19 cellular contexts compared by ENCODE assay signal in genomic region chr19:17323973-17324327, GRCh38. TPM values are rescaled to one million over a fixed set of nuclear protein-coding genes. Genes with fewer than 3 reads are reported as not detected.
DNase-seq lines count a peak whose midpoint lies in the region; ATAC-seq and TF ChIP-seq lines count a peak whose summit lies in the region.
"Had no signal": no experiment of that assay in that cellular context is flagged by ENCODE, and none has a peak within 500 bp of the region (broad histone marks: within the 10 kb centered on the region; RNA-seq: fewer than 3 reads in every experiment).

No MANE protein-coding gene starts in this region.

- H3K27me3 Mint-ChIP-seq in activated T-cell treated with anti-CD3 and anti-CD28 coated beads, Interleukin-2, amount 50 U/mL, for 72 hours (ENCODE audit: low read depth) = no peaks in the 10 kb centered on the region
- H3K27me3 Mint-ChIP-seq: naive thymus-derived CD4-positive, alpha-beta T cell had no signal

- in situ Hi-C loops in GM23248 (cut with MboI) = no loop called here

- H3K4me3 ChIP-seq in coronary artery (peak overlapping the region; percentile 56), tibial artery (peak overlapping the region; percentile 9 to 17), GM23248 (no peak overlapping the region)
- H3K4me3 ChIP-seq: heart right ventricle, smooth muscle cell, transverse colon had no signal

- TF ChIP-seq CTCF in coronary artery (IDR thresholded peaks at IDR 0.05) (no peak), tibial artery (IDR thresholded peaks at IDR 0.05) (no peak)

- no peaks in the 10 kb centered on the region for H4K20me1 ChIP-seq in GM23248 (ENCODE audit: insufficient read depth)

- intact Hi-C loops in tibial artery (cut with DNase I; ENCODE audit: low total_unique reads) = no loop called here

- H3K4me1 ChIP-seq in tibial artery (peaks cover 0 to 64% (median 51%) of the 10 kb centered on the region in 4 donors), GM23248 (ENCODE audit: insufficient read depth) (no peaks in the 10 kb centered on the region)

- peak overlapping the region in 1 of 2 donors; percentile 34 for H3K4me3 Mint-ChIP-seq in activated T-cell treated with anti-CD3 and anti-CD28 coated beads, Interleukin-2, amount 50 U/mL, for 72 hours

- H3K4me2 ChIP-seq in GM23248 (ENCODE audit: unreplicated experiment) = no peak overlapping the region
- H3K4me2 ChIP-seq: smooth muscle cell had no signal

- H3K36me3 ChIP-seq in tibial artery = peaks cover 25 to 45% (median 32%) of the 10 kb centered on the region in 3 donors
- H3K36me3 ChIP-seq in GM23248 (ENCODE audit: low read depth) = no peaks in the 10 kb centered on the region

- peaks cover 5% of the 10 kb centered on the region for H3K4me1 Mint-ChIP-seq in activated T-cell treated with anti-CD3 and anti-CD28 coated beads, Interleukin-2, amount 50 U/mL, for 72 hours (ENCODE audit: low read depth)

- H3K9me2 ChIP-seq in GM23248 (ENCODE audit: insufficient read depth) = no peaks in the 10 kb centered on the region

- H3K9me3 Mint-ChIP-seq in activated T-cell treated with anti-CD3 and anti-CD28 coated beads, Interleukin-2, amount 50 U/mL, for 72 hours = no peaks in the 10 kb centered on the region
- H3K9me3 Mint-ChIP-seq: CD8-positive, alpha-beta T cell had no signal

- 0 out of 2 replicates have a peak, but pooled peaks cover 12% of the 10 kb centered on the region for H3F3A ChIP-seq in GM23248 (ENCODE audit: insufficient read depth)

- no peaks in the 10 kb centered on the region for H3K27me3 ChIP-seq in tibial artery
- H3K27me3 ChIP-seq in GM23248 (replicated peaks; ENCODE audit: insufficient read depth) = no peaks in the 10 kb centered on the region

- H2AFZ ChIP-seq in GM23248 = no peak overlapping the region

- peak; percentile 42 to 45 for ATAC-seq in activated T-cell treated with anti-CD3 and anti-CD28 coated beads, Interleukin-2, amount 50 U/mL, for 72 hours (replicated peaks in 1 of 2)
- ATAC-seq: CD8-positive, alpha-beta T cell; heart right ventricle; naive thymus-derived CD4-positive, alpha-beta T cell had no signal

- H3K9ac ChIP-seq in GM23248 = no peak overlapping the region

- H3K79me2 ChIP-seq in GM23248 (ENCODE audit: insufficient read depth) = no peaks in the 10 kb centered on the region

- peaks cover 1 to 3% of the 10 kb centered on the region in 2 donors for H3K36me3 Mint-ChIP-seq in activated T-cell treated with anti-CD3 and anti-CD28 coated beads, Interleukin-2, amount 50 U/mL, for 72 hours (ENCODE audit: insufficient read depth in 2 of 2)

- H3K27ac ChIP-seq in coronary artery (peak overlapping the region in 1 of 2 donors; percentile 65), tibial artery (peak overlapping the region; percentile 49 to 61), GM23248 (no peak overlapping the region)
- H3K27ac ChIP-seq: heart right ventricle had no signal

- DNase-seq in activated T-cell treated with anti-CD3 and anti-CD28 coated beads, Interleukin-2, amount 50 U/mL, for 72 hours = peak; percentile 55
- DNase-seq in activated T-cell treated with anti-CD3 and anti-CD28 coated beads for 4 hours (no peak), OCI-M1 (lab: John Stamatoyannopoulos, UW) (peak; percentile 54), coronary artery (ENCODE audit: low spot score) (no peak), tibial artery (no peak), GM23248 (no peak), NOMO-1 treated with DMSO at 0.1 percent for 48 hours (lab: John Stamatoyannopoulos, UW; ENCODE audit: unreplicated experiment) (no peak)
- no peak for DNase-seq in activated CD8-positive, alpha-beta memory T cell treated with anti-CD3 and anti-CD28 coated beads for 24 hours
- DNase-seq: activated CD4-positive, alpha-beta T cell treated with anti-CD3 and anti-CD28 coated beads for 48 hours; DMS79 treated with DMSO at 0.1 percent for 48 hours; heart right ventricle; islet precursor cell; naive thymus-derived CD4-positive, alpha-beta T cell; NCI-H2029; NCI-H446 treated with DMSO at 0.1 percent for 48 hours; SIG-M5; transverse colon had no signal

- WGBS in GM23248 (ENCODE audit: low coverage in 1 of 2, low lambda C conversion rate in 2 of 2, missing lambda C conversion rate in 2 of 2), 2 experiments = 20 to 63% methylated on average over 6 of the region's 6 CpGs

- no peaks in the 10 kb centered on the region for H3K9me3 ChIP-seq in tibial artery
- no peaks in the 10 kb centered on the region for H3K9me3 ChIP-seq in GM23248 (ENCODE audit: low read depth)
- H3K9me3 ChIP-seq: heart right ventricle, transverse colon had no signal

- no peak overlapping the region for H3K27ac Mint-ChIP-seq in activated T-cell treated with anti-CD3 and anti-CD28 coated beads, Interleukin-2, amount 50 U/mL, for 72 hours
- H3K27ac Mint-ChIP-seq: CD8-positive, alpha-beta T cell had no signal

RNA-seq across cellular contexts. Expression of gene ANO8, which starts 10.7 kb away (rescaled TPM):
- 10 to 100 TPM; 11.1 to 13.7 TPM for total RNA-seq in activated T-cell treated with anti-CD3 and anti-CD28 coated beads, Interleukin-2, amount 50 U/mL, for 72 hours
- total RNA-seq in GM23248 (2014; rRNA removed; shearing (Covaris generic)) = 2.8 and 4.0 TPM in 2 replicates
- polyA plus RNA-seq in GM23248 (2016; fragmentation: Nextera tagmentation; extraction: Ambion mirVana) = 0.52 and 0.61 TPM in 2 replicates

RNA-seq across cellular contexts. Expression of gene GTPBP3, which starts 13.4 kb away (rescaled TPM):
- 10 to 100 TPM; 26.0 to 39.1 TPM for total RNA-seq in activated T-cell treated with anti-CD3 and anti-CD28 coated beads, Interleukin-2, amount 50 U/mL, for 72 hours
- total RNA-seq in GM23248 (2014; rRNA removed; shearing (Covaris generic)) = 11.4 and 14.8 TPM in 2 replicates
- polyA plus RNA-seq in GM23248 (2016; fragmentation: Nextera tagmentation; extraction: Ambion mirVana) = 7.6 and 7.9 TPM in 2 replicates

RNA-seq across cellular contexts. Expression of gene DDA1, which starts 14.6 kb away (rescaled TPM):
- total RNA-seq in activated T-cell treated with anti-CD3 and anti-CD28 coated beads, Interleukin-2, amount 50 U/mL, for 72 hours = 10 to 100 TPM; 29.6 to 40.2 TPM
- 10.9 and 40.8 TPM in 2 replicates for total RNA-seq in GM23248 (2014; rRNA removed; shearing (Covaris generic))
- polyA plus RNA-seq in GM23248 (2016; fragmentation: Nextera tagmentation; extraction: Ambion mirVana) = 87.8 and 96.9 TPM in 2 replicates

RNA-seq across cellular contexts. Expression of gene MRPL34, which starts 18.3 kb away (rescaled TPM):
- 10 to 100 TPM; 75.0 to 75.8 TPM for total RNA-seq in activated T-cell treated with anti-CD3 and anti-CD28 coated beads, Interleukin-2, amount 50 U/mL, for 72 hours
- total RNA-seq in GM23248 (2014; rRNA removed; shearing (Covaris generic)) = 14.7 and 23.0 TPM in 2 replicates
- 74.5 and 78.8 TPM in 2 replicates for polyA plus RNA-seq in GM23248 (2016; fragmentation: Nextera tagmentation; extraction: Ambion mirVana)

RNA-seq across cellular contexts. Expression of gene ABHD8, which starts 20.7 kb away (rescaled TPM):
- 10 to 100 TPM; 16.1 to 16.6 TPM for total RNA-seq in activated T-cell treated with anti-CD3 and anti-CD28 coated beads, Interleukin-2, amount 50 U/mL, for 72 hours
- total RNA-seq in GM23248 (2014; rRNA removed; shearing (Covaris generic)) = 10.9 and 19.1 TPM in 2 replicates
- polyA plus RNA-seq in GM23248 (2016; fragmentation: Nextera tagmentation; extraction: Ambion mirVana) = 8.7 and 9.1 TPM in 2 replicates

Comparison
In these comparisons a context has a peak if more than half of its experiments do, and no peak if none do; other contexts are left out.
1. DNase-seq: peak in activated T-cell treated with anti-CD3 and anti-CD28 coated beads, Interleukin-2, amount 50 U/mL, for 72 hours (2 of 2) and OCI-M1 (single experiment); none in activated T-cell treated with anti-CD3 and anti-CD28 coated beads for 4 hours (single experiment), coronary artery (single experiment), tibial artery (0 of 2), activated CD8-positive, alpha-beta memory T cell treated with anti-CD3 and anti-CD28 coated beads for 24 hours (single experiment), GM23248 (single experiment) and NOMO-1 treated with DMSO at 0.1 percent for 48 hours (single experiment).